Comparison of ENCODE assay signal across 28 cellular contexts in the genomic region with DNA sequence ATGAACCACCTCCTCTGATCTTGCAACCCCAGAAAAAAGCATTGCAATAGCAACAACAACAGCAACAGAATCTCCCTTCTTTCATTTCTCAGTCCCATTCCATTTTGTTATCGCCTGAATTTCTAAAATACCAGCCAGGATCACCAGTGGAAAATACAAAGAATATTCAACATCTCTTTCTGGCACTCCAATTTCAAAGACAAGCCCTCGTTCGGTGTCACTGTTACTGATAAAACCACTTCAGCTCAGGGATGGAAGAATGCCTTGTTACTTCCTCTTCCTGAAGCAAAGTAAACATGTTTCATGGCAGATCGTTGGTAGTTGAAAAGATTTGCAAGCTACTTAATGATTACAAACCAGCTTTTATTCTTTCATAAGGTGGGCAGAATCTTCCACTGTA.
"Had no signal": no experiment of that assay in that cellular context is flagged by ENCODE, and none has a peak within 500 bp of the region (broad histone marks: within the 10 kb centered on the region; RNA-seq: fewer than 3 reads in every experiment).

No MANE protein-coding gene starts in this region.

- H3K4me3 Mint-ChIP-seq: activated CD4-positive, alpha-beta memory T cell treated with anti-CD3 and anti-CD28 coated beads for 36 hours; activated naive CD4-positive, alpha-beta T cell treated with anti-CD3 and anti-CD28 coated beads, Interleukin-2, amount 10 ng/mL, durations not matched to agents 7 days and 5 days; activated T-helper 1 cell treated with anti-CD3 and anti-CD28 coated beads, Interleukin-12 subunit alpha, Interleukin-12 subunit beta, Interleukin-2, Interleukin-4 antibody, amounts not matched to agents 30 ng/mL and 10 ng/mL and 1 ng/mL, durations not matched to agents 14 hours and 24 hours and 36 hours; effector memory CD8-positive, alpha-beta T cell; nephron progenitor cell; stimulated activated memory B cell treated with anti-CD40 and anti-IgM and Interleukin-4, amounts not matched to agents 10 μg/mL and 1 μg/mL and 100 μg/mL, for 72 hours; stimulated activated naive CD8-positive, alpha-beta T cell treated with anti-CD3 and anti-CD28 coated beads, Interleukin-15, amount 100 ng/mL, for 72 hours; type B pancreatic cell had no signal

- H3K27me3 ChIP-seq: brain microvascular endothelial cell, gastroesophageal sphincter, hepatocyte, neutrophil, uterus had no signal

- H3K4me3 ChIP-seq: gastroesophageal sphincter, hepatocyte, skin epidermis, uterus had no signal

- H3K36me3 Mint-ChIP-seq: activated CD4-positive, alpha-beta memory T cell treated with anti-CD3 and anti-CD28 coated beads for 36 hours; activated naive CD4-positive, alpha-beta T cell treated with anti-CD3 and anti-CD28 coated beads, Interleukin-2, amount 10 ng/mL, durations not matched to agents 7 days and 5 days; stimulated activated memory B cell treated with anti-CD40 and anti-IgM and Interleukin-4, amounts not matched to agents 10 μg/mL and 1 μg/mL and 100 μg/mL, for 72 hours; type B pancreatic cell had no signal

- H3K4me1 Mint-ChIP-seq: activated naive CD4-positive, alpha-beta T cell treated with anti-CD3 and anti-CD28 coated beads, Interleukin-2, amount 10 ng/mL, durations not matched to agents 7 days and 5 days; stimulated activated memory B cell treated with anti-CD40 and anti-IgM and Interleukin-4, amounts not matched to agents 10 μg/mL and 1 μg/mL and 100 μg/mL, for 72 hours; stimulated activated naive CD8-positive, alpha-beta T cell treated with anti-CD3 and anti-CD28 coated beads, Interleukin-15, amount 100 ng/mL, for 72 hours had no signal

- H3K27ac Mint-ChIP-seq: activated CD4-positive, alpha-beta memory T cell treated with anti-CD3 and anti-CD28 coated beads for 36 hours; activated naive CD4-positive, alpha-beta T cell treated with anti-CD3 and anti-CD28 coated beads, Interleukin-2, amount 10 ng/mL, durations not matched to agents 7 days and 5 days; activated T-helper 1 cell treated with anti-CD3 and anti-CD28 coated beads, Interleukin-12 subunit alpha, Interleukin-12 subunit beta, Interleukin-2, Interleukin-4 antibody, amounts not matched to agents 30 ng/mL and 10 ng/mL and 1 ng/mL, durations not matched to agents 14 hours and 24 hours and 36 hours; effector memory CD8-positive, alpha-beta T cell; nephron progenitor cell; stimulated activated memory B cell treated with anti-CD40 and anti-IgM and Interleukin-4, amounts not matched to agents 10 μg/mL and 1 μg/mL and 100 μg/mL, for 72 hours; stimulated activated naive CD8-positive, alpha-beta T cell treated with anti-CD3 and anti-CD28 coated beads, Interleukin-15, amount 100 ng/mL, for 72 hours; type B pancreatic cell had no signal

- ATAC-seq: activated CD4-positive, CD25-positive, alpha-beta regulatory T cell treated with anti-CD3 and anti-CD28 coated beads, Interleukin-2, amount 50 U/mL, for 24 hours; effector memory CD8-positive, alpha-beta T cell; gastroesophageal sphincter; left cardiac atrium; sciatic nerve; stimulated activated memory B cell treated with anti-CD40 and anti-IgM and Interleukin-4, amounts not matched to agents 10 μg/mL and 1 μg/mL and 100 μg/mL, for 72 hours; stimulated activated naive CD8-positive, alpha-beta T cell treated with anti-CD3 and anti-CD28 coated beads, Interleukin-15, amount 100 ng/mL, for 72 hours had no signal

- H3K27me3 Mint-ChIP-seq: activated CD4-positive, alpha-beta memory T cell treated with anti-CD3 and anti-CD28 coated beads for 36 hours; activated naive CD4-positive, alpha-beta T cell treated with anti-CD3 and anti-CD28 coated beads, Interleukin-2, amount 10 ng/mL, durations not matched to agents 7 days and 5 days; effector memory CD8-positive, alpha-beta T cell; stimulated activated memory B cell treated with anti-CD40 and anti-IgM and Interleukin-4, amounts not matched to agents 10 μg/mL and 1 μg/mL and 100 μg/mL, for 72 hours; type B pancreatic cell had no signal

- DNase-seq: activated CD4-positive, alpha-beta memory T cell treated with anti-CD3 and anti-CD28 coated beads for 36 hours; activated CD4-positive, alpha-beta T cell treated with anti-CD3 and anti-CD28 coated beads for 48 hours; activated CD8-positive, alpha-beta memory T cell treated with anti-CD3 and anti-CD28 coated beads, Interleukin-2, amount 50 U/mL, for 4 hours; activated effector memory CD4-positive, alpha-beta T cell treated with anti-CD3 and anti-CD28 coated beads, Interleukin-2, amount 50 U/mL, for 16 hours; activated naive CD4-positive, alpha-beta T cell treated with anti-CD3 and anti-CD28 coated beads, Interleukin-2, amount 10 ng/mL, durations not matched to agents 7 days and 5 days; activated T-cell treated with anti-CD3 and anti-CD28 coated beads, Interleukin-2, amount 50 U/mL, for 1 hour; amniotic stem cell; brain microvascular endothelial cell; caudate nucleus; cortex of kidney; effector memory CD8-positive, alpha-beta T cell; left cardiac atrium; mammary epithelial cell; nephron progenitor cell; stimulated activated CD4-positive, alpha-beta T cell treated with anti-CD3 and anti-CD28 coated beads, Interleukin-4, amount 100 ng/mL, for 24 hours; stimulated activated naive CD8-positive, alpha-beta T cell treated with anti-CD3 and anti-CD28 coated beads, Interleukin-15, amount 100 ng/mL, for 72 hours; substantia nigra; uterus; WERI-Rb-1 had no signal

- H3K36me3 ChIP-seq: brain microvascular endothelial cell, gastroesophageal sphincter, neutrophil, WERI-Rb-1 had no signal

- H3K9me3 ChIP-seq: gastroesophageal sphincter, neutrophil, uterus had no signal

- H3K9me3 Mint-ChIP-seq: activated CD4-positive, alpha-beta memory T cell treated with anti-CD3 and anti-CD28 coated beads for 36 hours; activated naive CD4-positive, alpha-beta T cell treated with anti-CD3 and anti-CD28 coated beads, Interleukin-2, amount 10 ng/mL, durations not matched to agents 7 days and 5 days; activated T-helper 1 cell treated with anti-CD3 and anti-CD28 coated beads, Interleukin-12 subunit alpha, Interleukin-12 subunit beta, Interleukin-2, Interleukin-4 antibody, amounts not matched to agents 30 ng/mL and 10 ng/mL and 1 ng/mL, durations not matched to agents 14 hours and 24 hours and 36 hours; nephron progenitor cell; stimulated activated naive CD8-positive, alpha-beta T cell treated with anti-CD3 and anti-CD28 coated beads, Interleukin-15, amount 100 ng/mL, for 72 hours; type B pancreatic cell had no signal

- H3K4me1 ChIP-seq: gastroesophageal sphincter, uterus had no signal

- H3K27ac ChIP-seq: brain microvascular endothelial cell, gastroesophageal sphincter, hepatocyte, neutrophil, skin epidermis, uterus, WERI-Rb-1 had no signal
